Comparison of ENCODE assay signal across 11 cellular contexts in genomic region chr17:81419886-81420768, GRCh38. TPM values are rescaled to one million over a fixed set of nuclear protein-coding genes. Genes with fewer than 3 reads are reported as not detected.
DNase-seq lines count a peak whose midpoint lies in the region; ATAC-seq and TF ChIP-seq lines count a peak whose summit lies in the region.
"Had no signal": no experiment of that assay in that cellular context is flagged by ENCODE, and none has a peak within 500 bp of the region (broad histone marks: within the 10 kb centered on the region; RNA-seq: fewer than 3 reads in every experiment).

No MANE protein-coding gene starts in this region.

- DNase-seq in A673 (ENCODE audit: low spot score) (peak; percentile 39), SK-N-MC (ENCODE audit: low read depth, low spot score) (no peak), fibroblast of pulmonary artery (ENCODE audit: low read depth) (no peak), neural crest cell (ENCODE audit: low read depth, low spot score) (no peak), NCI-H82 (lab: John Stamatoyannopoulos, UW) (no peak)
- DNase-seq: activated CD4-positive, alpha-beta T cell treated with anti-CD3 and anti-CD28 coated beads, Interleukin-2, amount 50 U/mL, for 48 hours; naive B cell had no signal

- ATAC-seq in HG02840 (IDR thresholded peaks at IDR 0.05; ENCODE audit: low FRiP score, unreplicated experiment) (no peak), HG02571 (IDR thresholded peaks at IDR 0.05; ENCODE audit: unreplicated experiment) (no peak), HG03571 (IDR thresholded peaks at IDR 0.05; ENCODE audit: unreplicated experiment) (no peak)

- no peaks in the 10 kb centered on the region for H3K9me3 Mint-ChIP-seq in neural crest cell

- POLR2A ChIA-PET in A673 (lab: Charles Lee; ENCODE audit: low non-redundant PET): interaction anchor here (0.6 to 1.4 kb wide), 4 partner anchors 13 to 197 kb away, joined by 3 to 7 read pairs (median 6); partner anchors contain the start of genes CEP131, NDUFAF8 and TEPSIN

- intact Hi-C loops in A673 (cut with micrococcal nuclease; ENCODE audit: unreplicated experiment): no loop called here

- CTCF ChIA-PET in A673 (lab: Charles Lee): interaction anchor here (0.7 to 1.2 kb wide), 2 partner anchors 20 to 22 kb away, joined by 3 to 4 read pairs; no protein-coding TSS in a partner anchor

- peak overlapping the region; percentile 98 for H3K27ac ChIP-seq in A673 (ENCODE audit: low read depth, low read length, poor library complexity, severe bottlenecking)
- peak overlapping the region; percentile 98 for H3K27ac ChIP-seq in SK-N-MC

- H3K4me1 Mint-ChIP-seq in neural crest cell: peaks cover 4% of the 10 kb centered on the region
- H3K4me1 Mint-ChIP-seq: B cell, naive B cell had no signal

- H3K36me3 Mint-ChIP-seq in neural crest cell (ENCODE audit: low read depth): no peaks in the 10 kb centered on the region
- H3K36me3 Mint-ChIP-seq: naive B cell had no signal

- no peaks in the 10 kb centered on the region for H3K9me3 ChIP-seq in A673 (ENCODE audit: low read depth, low read length, poor library complexity, severe bottlenecking)
- no peaks in the 10 kb centered on the region for H3K9me3 ChIP-seq in SK-N-MC (ENCODE audit: low read depth, low read length)

- H3K27me3 Mint-ChIP-seq in neural crest cell (ENCODE audit: low read depth): no peaks in the 10 kb centered on the region

- H3K4me3 Mint-ChIP-seq in neural crest cell: no peak overlapping the region
- H3K4me3 Mint-ChIP-seq: B cell, naive B cell had no signal

- peak overlapping the region; percentile 77 for H3K9ac ChIP-seq in SK-N-MC (ENCODE audit: insufficient read length)

- no peaks in the 10 kb centered on the region for H3K27me3 ChIP-seq in A673 (replicated peaks; ENCODE audit: insufficient read depth, low read depth, low read length, poor library complexity)

- no peak for TF ChIP-seq CTCF in A673 (conservative IDR thresholded peaks at IDR 0.05; ENCODE audit: low read depth, low read length)
- no peak for TF ChIP-seq CTCF in fibroblast of pulmonary artery (IDR thresholded peaks at IDR 0.05; ENCODE audit: low read length, missing control alignments)
- no peak for TF ChIP-seq CTCF in neural crest cell (conservative IDR thresholded peaks at IDR 0.05)

- H3K36me3 ChIP-seq in A673 (ENCODE audit: insufficient read depth, low read length, poor library complexity, severe bottlenecking): no peaks in the 10 kb centered on the region
- peaks cover 6% of the 10 kb centered on the region; the same call in 1 of the 2 replicates for H3K36me3 ChIP-seq in SK-N-MC (ENCODE audit: insufficient read depth, low read length)

- peaks cover 71% of the 10 kb centered on the region for H3K4me1 ChIP-seq in A673 (ENCODE audit: insufficient read depth, low read length, poor library complexity, severe bottlenecking)

- H3K4me3 ChIP-seq in A673 (ENCODE audit: low read depth, low read length, poor library complexity, severe bottlenecking) (peak overlapping the region; percentile 28), SK-N-MC (peak overlapping the region; percentile 75), fibroblast of pulmonary artery (replicated peaks; ENCODE audit: low read depth, low read length) (peak overlapping the region; percentile 24)

- peak overlapping the region; percentile 57 for H3K27ac Mint-ChIP-seq in neural crest cell (ENCODE audit: unreplicated experiment)
- H3K27ac Mint-ChIP-seq: B cell had no signal

- TSS peak; percentile 97 for BruUV-seq in A673 (replicated peaks; lab: Mats Ljungman, UMichigan)

RNA-seq across cellular contexts. Expression of gene BAHCC1, which starts 24.9 kb away (rescaled TPM):
- total RNA-seq in A673 (2021) (74.2 and 80.6 TPM in 2 replicates), neural crest cell (57.4 and 61.3 TPM in 2 replicates)

Comparison
In these comparisons a context has a peak if more than half of its experiments do, and no peak if none do; other contexts are left out.
1. H3K4me3 ChIP-seq: peak in every context shown above with its lines; median percentile 75 in SK-N-MC; 28 in A673; 24 in fibroblast of pulmonary artery.